ENCODE assay signal across 1 cellular context in genomic region chr3:186984064-186984463, GRCh38.
TF ChIP-seq lines count a peak whose summit lies in the region.

No MANE protein-coding gene starts in this region.

TF ChIP-seq in H1, 55 proteins besides CTCF, POLR2A, EP300 and RAD21:
- TF ChIP-seq ATF2 (IDR thresholded peaks at IDR 0.05; ENCODE audit: low read length) (no peak), CBX5 (IDR thresholded peaks at IDR 0.05; ENCODE audit: low read depth, low read length) (no peak), CHD2 (IDR thresholded peaks at IDR 0.05; ENCODE audit: low read length) (no peak), KDM1A (IDR thresholded peaks at IDR 0.05; ENCODE audit: borderline replicate concordance, low read length) (no peak), SUZ12 (IDR thresholded peaks at IDR 0.05; ENCODE audit: low read length) (no peak), ASH2L (IDR thresholded peaks at IDR 0.05; ENCODE audit: low read length) (no peak), EGR1 (IDR thresholded peaks at IDR 0.05; ENCODE audit: borderline replicate concordance, low read depth, low read length) (no peak), RXRA (IDR thresholded peaks at IDR 0.05; ENCODE audit: insufficient read depth, low read depth, low read length) (no peak), BCL11A (IDR thresholded peaks at IDR 0.05; ENCODE audit: low read depth in 2 of 2, low read length in 2 of 2) (no peak), JUND (IDR thresholded peaks at IDR 0.05; ENCODE audit: low read length) (no peak), TEAD4 (IDR thresholded peaks at IDR 0.05; ENCODE audit: low read depth, low read length) (no peak)
- TF ChIP-seq, protein P1, sequence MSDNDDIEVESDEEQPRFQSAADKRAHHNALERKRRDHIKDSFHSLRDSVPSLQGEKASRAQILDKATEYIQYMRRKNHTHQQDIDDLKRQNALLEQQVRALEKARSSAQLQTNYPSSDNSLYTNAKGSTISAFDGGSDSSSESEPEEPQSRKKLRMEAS (IDR thresholded peaks at IDR 0.05): no peak
TF ChIP-seq in H1: peak in this region for 0.
